Comparison of ENCODE assay signal across 15 cellular contexts in the genomic region with DNA sequence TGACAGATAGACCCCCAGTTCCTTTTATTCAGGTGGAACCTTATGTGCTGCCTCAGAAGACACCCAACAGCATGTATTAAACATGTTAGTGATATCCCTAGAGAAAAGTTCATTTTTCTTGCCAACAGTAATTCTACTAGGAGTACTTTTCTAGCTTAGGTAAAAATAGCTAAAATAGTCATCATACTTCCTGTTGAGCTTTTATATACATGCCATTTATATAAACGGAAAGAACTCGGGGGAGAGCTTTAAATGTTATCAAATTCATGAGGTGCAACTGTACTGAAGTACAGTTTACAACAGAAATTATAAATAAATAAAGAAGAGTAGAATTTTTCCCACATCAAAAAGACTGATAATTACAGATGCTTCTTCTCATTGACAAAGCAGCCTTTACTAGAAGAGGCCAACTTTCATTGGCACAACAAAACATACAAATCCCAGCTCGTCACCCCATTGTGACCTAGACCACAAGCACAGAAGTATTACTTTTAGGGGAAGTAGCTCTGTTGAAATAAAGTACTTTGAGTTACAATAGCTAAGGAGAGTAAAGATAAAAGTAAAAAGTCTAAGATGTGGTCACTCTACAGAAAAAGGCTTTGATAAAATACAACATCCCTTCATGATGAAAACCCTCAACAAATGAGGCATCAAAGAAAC.
"Had no signal": no experiment of that assay in that cellular context is flagged by ENCODE, and none has a peak within 500 bp of the region (broad histone marks: within the 10 kb centered on the region; RNA-seq: fewer than 3 reads in every experiment).

No MANE protein-coding gene starts in this region.

- H3K4me3 ChIP-seq: heart left ventricle, left lung, psoas muscle had no signal

- H3K27ac Mint-ChIP-seq: activated CD4-positive, alpha-beta memory T cell treated with anti-CD3 and anti-CD28 coated beads, Interleukin-2, amount 10 ng/mL, durations not matched to agents 7 days and 5 days; activated CD4-positive, alpha-beta T cell treated with anti-CD3 and anti-CD28 coated beads for 36 hours; activated naive CD8-positive, alpha-beta T cell treated with anti-CD3 and anti-CD28 coated beads, Interleukin-2, amount 10 ng/mL, durations not matched to agents 7 days and 5 days; activated T-cell treated with anti-CD3 and anti-CD28 coated beads, Interleukin-2, amount 50 U/mL, for 72 hours; type B pancreatic cell had no signal

- DNase-seq: activated CD4-positive, alpha-beta memory T cell treated with anti-CD3 and anti-CD28 coated beads, Interleukin-2, amount 10 ng/mL, durations not matched to agents 7 days and 5 days; activated CD4-positive, alpha-beta T cell treated with anti-CD3 and anti-CD28 coated beads for 36 hours; activated naive CD8-positive, alpha-beta T cell treated with anti-CD3 and anti-CD28 coated beads, Interleukin-2, amount 10 ng/mL, durations not matched to agents 7 days and 5 days; activated T-cell treated with anti-CD3 and anti-CD28 coated beads, Interleukin-2, amount 50 U/mL, for 72 hours; aorta; foreskin keratinocyte; heart left ventricle; left lung; psoas muscle; stimulated activated CD4-positive, alpha-beta T cell treated with anti-CD3 and anti-CD28 coated beads, Interleukin-2, amount 100 ng/mL, for 24 hours; stimulated activated naive CD4-positive, alpha-beta T cell treated with Interleukin-2 at 50 U/mL for 16 hours; T-helper 9 cell had no signal

- H3K27me3 Mint-ChIP-seq: type B pancreatic cell had no signal

- H3K4me3 Mint-ChIP-seq: activated CD4-positive, alpha-beta memory T cell treated with anti-CD3 and anti-CD28 coated beads, Interleukin-2, amount 10 ng/mL, durations not matched to agents 7 days and 5 days; activated CD4-positive, alpha-beta T cell treated with anti-CD3 and anti-CD28 coated beads for 36 hours; activated naive CD8-positive, alpha-beta T cell treated with anti-CD3 and anti-CD28 coated beads, Interleukin-2, amount 10 ng/mL, durations not matched to agents 7 days and 5 days; activated T-cell treated with anti-CD3 and anti-CD28 coated beads, Interleukin-2, amount 50 U/mL, for 72 hours; type B pancreatic cell had no signal

- H3K4me1 Mint-ChIP-seq: activated CD4-positive, alpha-beta memory T cell treated with anti-CD3 and anti-CD28 coated beads, Interleukin-2, amount 10 ng/mL, durations not matched to agents 7 days and 5 days; activated naive CD8-positive, alpha-beta T cell treated with anti-CD3 and anti-CD28 coated beads, Interleukin-2, amount 10 ng/mL, durations not matched to agents 7 days and 5 days had no signal

- H3K36me3 Mint-ChIP-seq: activated naive CD8-positive, alpha-beta T cell treated with anti-CD3 and anti-CD28 coated beads, Interleukin-2, amount 10 ng/mL, durations not matched to agents 7 days and 5 days; type B pancreatic cell had no signal

- ATAC-seq: activated CD4-positive, alpha-beta T cell treated with anti-CD3 and anti-CD28 coated beads for 36 hours; activated T-cell treated with anti-CD3 and anti-CD28 coated beads, Interleukin-2, amount 50 U/mL, for 72 hours; esophagus mucosa; foreskin keratinocyte; heart left ventricle; left lung; psoas muscle; sciatic nerve had no signal

- H3K9me3 Mint-ChIP-seq: activated CD4-positive, alpha-beta memory T cell treated with anti-CD3 and anti-CD28 coated beads, Interleukin-2, amount 10 ng/mL, durations not matched to agents 7 days and 5 days; activated T-cell treated with anti-CD3 and anti-CD28 coated beads, Interleukin-2, amount 50 U/mL, for 72 hours had no signal
